In genomic region chrX:3370656-3371055, GRCh38 we compare ENCODE assay signal across 2 cellular contexts.
TF ChIP-seq lines count a peak whose summit lies in the region.

No MANE protein-coding gene starts in this region.

TF ChIP-seq in A549, 52 proteins besides CTCF, POLR2A, EP300 and RAD21:
- TF ChIP-seq FOXS1 (CRISPR knock-in tag; IDR thresholded peaks at IDR 0.05) (no peak), SREBF2 (IDR thresholded peaks at IDR 0.05) (no peak), TFCP2L1 (CRISPR knock-in tag; IDR thresholded peaks at IDR 0.05) (no peak), CHD2 (IDR thresholded peaks at IDR 0.05; ENCODE audit: low read length, partially characterized antibody) (no peak), TP53 (CRISPR knock-in tag; IDR thresholded peaks at IDR 0.05) (no peak), NR3C1 (IDR thresholded peaks at IDR 0.05) (no peak), HOXB13 (CRISPR knock-in tag; IDR thresholded peaks at IDR 0.05; ENCODE audit: low read depth) (no peak), JUNB (IDR thresholded peaks at IDR 0.05) (no peak), BCL3 (IDR thresholded peaks at IDR 0.05) (no peak)
TF ChIP-seq in A549: peak in this region for 0.

TF ChIP-seq in HepG2, 621 proteins besides CTCF, POLR2A, EP300 and RAD21:
- TF ChIP-seq ZNF17 (CRISPR knock-in tag; IDR thresholded peaks at IDR 0.05) (no peak), ZNF672 (CRISPR knock-in tag; IDR thresholded peaks at IDR 0.05) (no peak), TAF15 (IDR thresholded peaks at IDR 0.05; ENCODE audit: low read depth, low read length, poor library complexity, severe bottlenecking) (no peak), NFATC3 (CRISPR knock-in tag; IDR thresholded peaks at IDR 0.05) (no peak), JARID2 (CRISPR knock-in tag; IDR thresholded peaks at IDR 0.05; ENCODE audit: insufficient replicate concordance) (no peak), TCF7L2 (IDR thresholded peaks at IDR 0.05; ENCODE audit: low read depth, low read length) (no peak), CREM (IDR thresholded peaks at IDR 0.05) (no peak), CREM (CRISPR knock-in tag; IDR thresholded peaks at IDR 0.05) (no peak), FUBP1 (CRISPR knock-in tag; IDR thresholded peaks at IDR 0.05; ENCODE audit: borderline replicate concordance) (no peak), CEBPB (IDR thresholded peaks at IDR 0.05; ENCODE audit: borderline replicate concordance, low read depth, low read length) (no peak)
